In the genomic region with DNA sequence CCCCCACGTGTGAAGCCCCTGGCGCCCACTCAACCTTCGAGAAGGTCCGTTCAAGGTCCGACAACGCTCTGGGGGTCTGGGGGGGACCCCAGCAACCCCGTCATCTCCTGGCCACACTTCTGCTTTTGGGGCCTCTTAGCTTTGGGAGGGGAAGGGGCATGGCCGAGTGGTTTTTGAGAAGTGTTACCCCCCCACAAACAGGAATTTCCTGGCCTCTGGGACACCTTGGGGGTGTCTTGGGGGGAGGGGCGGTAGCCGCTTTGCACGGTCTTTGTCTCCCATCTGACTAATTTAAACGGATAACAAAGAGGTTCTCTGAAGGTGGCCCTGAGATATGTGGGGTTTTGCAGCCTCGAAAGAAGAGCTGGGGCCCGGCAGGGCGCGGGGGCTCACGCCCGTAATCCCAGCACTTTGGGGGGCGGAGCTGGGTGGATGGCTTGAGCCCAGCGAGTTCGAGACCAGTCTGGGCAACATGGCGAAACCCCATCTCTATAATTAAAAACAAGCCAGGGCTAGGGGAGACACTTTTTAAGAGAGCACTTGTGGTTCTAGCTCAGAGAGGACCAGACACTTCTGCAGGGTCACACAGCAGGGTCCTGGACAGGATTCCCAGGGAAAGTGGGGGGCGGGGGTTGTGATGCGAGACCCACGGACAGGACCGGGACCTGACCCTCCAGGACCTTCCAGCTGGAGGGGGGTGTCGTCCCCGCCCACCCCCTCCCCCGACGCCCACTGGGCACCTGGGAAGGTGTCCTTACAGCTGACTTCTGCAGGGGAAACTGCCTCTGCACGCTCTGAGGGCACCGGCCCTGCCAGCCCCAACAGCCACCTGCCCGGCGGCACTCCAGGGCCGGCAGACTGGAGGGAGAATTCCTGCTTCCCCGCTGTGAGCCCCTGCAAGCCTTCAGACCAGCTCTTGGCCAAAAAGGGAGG, we compare ENCODE assay signal across 1 cellular context.
A peak's percentile ranks its signal among the peaks of the same experiment; 100 is the strongest.
TF ChIP-seq lines count a peak whose summit lies in the region.

No MANE protein-coding gene starts in this region.

TF ChIP-seq in HEK293, 187 proteins besides CTCF, POLR2A, EP300 and RAD21 (continued from another document and continues in another):
- TF ChIP-seq, protein P1, sequence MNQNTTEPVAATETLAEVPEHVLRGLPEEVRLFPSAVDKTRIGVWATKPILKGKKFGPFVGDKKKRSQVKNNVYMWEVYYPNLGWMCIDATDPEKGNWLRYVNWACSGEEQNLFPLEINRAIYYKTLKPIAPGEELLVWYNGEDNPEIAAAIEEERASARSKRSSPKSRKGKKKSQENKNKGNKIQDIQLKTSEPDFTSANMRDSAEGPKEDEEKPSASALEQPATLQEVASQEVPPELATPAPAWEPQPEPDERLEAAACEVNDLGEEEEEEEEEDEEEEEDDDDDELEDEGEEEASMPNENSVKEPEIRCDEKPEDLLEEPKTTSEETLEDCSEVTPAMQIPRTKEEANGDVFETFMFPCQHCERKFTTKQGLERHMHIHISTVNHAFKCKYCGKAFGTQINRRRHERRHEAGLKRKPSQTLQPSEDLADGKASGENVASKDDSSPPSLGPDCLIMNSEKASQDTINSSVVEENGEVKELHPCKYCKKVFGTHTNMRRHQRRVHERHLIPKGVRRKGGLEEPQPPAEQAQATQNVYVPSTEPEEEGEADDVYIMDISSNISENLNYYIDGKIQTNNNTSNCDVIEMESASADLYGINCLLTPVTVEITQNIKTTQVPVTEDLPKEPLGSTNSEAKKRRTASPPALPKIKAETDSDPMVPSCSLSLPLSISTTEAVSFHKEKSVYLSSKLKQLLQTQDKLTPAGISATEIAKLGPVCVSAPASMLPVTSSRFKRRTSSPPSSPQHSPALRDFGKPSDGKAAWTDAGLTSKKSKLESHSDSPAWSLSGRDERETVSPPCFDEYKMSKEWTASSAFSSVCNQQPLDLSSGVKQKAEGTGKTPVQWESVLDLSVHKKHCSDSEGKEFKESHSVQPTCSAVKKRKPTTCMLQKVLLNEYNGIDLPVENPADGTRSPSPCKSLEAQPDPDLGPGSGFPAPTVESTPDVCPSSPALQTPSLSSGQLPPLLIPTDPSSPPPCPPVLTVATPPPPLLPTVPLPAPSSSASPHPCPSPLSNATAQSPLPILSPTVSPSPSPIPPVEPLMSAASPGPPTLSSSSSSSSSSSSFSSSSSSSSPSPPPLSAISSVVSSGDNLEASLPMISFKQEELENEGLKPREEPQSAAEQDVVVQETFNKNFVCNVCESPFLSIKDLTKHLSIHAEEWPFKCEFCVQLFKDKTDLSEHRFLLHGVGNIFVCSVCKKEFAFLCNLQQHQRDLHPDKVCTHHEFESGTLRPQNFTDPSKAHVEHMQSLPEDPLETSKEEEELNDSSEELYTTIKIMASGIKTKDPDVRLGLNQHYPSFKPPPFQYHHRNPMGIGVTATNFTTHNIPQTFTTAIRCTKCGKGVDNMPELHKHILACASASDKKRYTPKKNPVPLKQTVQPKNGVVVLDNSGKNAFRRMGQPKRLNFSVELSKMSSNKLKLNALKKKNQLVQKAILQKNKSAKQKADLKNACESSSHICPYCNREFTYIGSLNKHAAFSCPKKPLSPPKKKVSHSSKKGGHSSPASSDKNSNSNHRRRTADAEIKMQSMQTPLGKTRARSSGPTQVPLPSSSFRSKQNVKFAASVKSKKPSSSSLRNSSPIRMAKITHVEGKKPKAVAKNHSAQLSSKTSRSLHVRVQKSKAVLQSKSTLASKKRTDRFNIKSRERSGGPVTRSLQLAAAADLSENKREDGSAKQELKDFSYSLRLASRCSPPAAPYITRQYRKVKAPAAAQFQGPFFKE (tag by site-specific recombination; IDR thresholded peaks at IDR 0.05; ENCODE audit: borderline replicate concordance): no peak
- peak; percentile 97; the same call in 1 of the 2 replicates for TF ChIP-seq ZNF768 (tag by site-specific recombination; IDR thresholded peaks at IDR 0.05)
- TF ChIP-seq ZNF530 (tag by site-specific recombination; IDR thresholded peaks at IDR 0.05; ENCODE audit: low read depth): peak; percentile 71; the same call in 1 of the 2 replicates
- TF ChIP-seq, protein P2, sequence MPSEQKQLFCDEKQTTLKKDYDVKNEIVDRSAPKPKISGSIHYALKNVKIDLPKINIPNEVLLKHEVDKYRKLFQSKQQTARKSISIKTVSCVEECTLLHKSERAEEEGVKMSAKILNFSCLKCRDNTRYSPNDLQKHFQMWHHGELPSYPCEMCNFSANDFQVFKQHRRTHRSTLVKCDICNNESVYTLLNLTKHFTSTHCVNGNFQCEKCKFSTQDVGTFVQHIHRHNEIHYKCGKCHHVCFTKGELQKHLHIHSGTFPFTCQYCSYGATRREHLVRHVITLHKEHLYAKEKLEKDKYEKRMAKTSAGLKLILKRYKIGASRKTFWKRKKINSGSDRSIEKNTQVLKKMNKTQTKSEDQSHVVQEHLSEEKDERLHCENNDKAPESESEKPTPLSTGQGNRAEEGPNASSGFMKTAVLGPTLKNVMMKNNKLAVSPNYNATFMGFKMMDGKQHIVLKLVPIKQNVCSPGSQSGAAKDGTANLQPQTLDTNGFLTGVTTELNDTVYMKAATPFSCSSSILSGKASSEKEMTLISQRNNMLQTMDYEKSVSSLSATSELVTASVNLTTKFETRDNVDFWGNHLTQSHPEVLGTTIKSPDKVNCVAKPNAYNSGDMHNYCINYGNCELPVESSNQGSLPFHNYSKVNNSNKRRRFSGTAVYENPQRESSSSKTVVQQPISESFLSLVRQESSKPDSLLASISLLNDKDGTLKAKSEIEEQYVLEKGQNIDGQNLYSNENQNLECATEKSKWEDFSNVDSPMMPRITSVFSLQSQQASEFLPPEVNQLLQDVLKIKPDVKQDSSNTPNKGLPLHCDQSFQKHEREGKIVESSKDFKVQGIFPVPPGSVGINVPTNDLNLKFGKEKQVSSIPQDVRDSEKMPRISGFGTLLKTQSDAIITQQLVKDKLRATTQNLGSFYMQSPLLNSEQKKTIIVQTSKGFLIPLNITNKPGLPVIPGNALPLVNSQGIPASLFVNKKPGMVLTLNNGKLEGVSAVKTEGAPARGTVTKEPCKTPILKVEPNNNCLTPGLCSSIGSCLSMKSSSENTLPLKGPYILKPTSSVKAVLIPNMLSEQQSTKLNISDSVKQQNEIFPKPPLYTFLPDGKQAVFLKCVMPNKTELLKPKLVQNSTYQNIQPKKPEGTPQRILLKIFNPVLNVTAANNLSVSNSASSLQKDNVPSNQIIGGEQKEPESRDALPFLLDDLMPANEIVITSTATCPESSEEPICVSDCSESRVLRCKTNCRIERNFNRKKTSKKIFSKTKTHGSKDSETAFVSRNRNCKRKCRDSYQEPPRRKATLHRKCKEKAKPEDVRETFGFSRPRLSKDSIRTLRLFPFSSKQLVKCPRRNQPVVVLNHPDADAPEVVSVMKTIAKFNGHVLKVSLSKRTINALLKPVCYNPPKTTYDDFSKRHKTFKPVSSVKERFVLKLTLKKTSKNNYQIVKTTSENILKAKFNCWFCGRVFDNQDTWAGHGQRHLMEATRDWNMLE (tag by site-specific recombination; conservative IDR thresholded peaks at IDR 0.05; ENCODE audit: low read depth): no peak
- TF ChIP-seq, protein P3, sequence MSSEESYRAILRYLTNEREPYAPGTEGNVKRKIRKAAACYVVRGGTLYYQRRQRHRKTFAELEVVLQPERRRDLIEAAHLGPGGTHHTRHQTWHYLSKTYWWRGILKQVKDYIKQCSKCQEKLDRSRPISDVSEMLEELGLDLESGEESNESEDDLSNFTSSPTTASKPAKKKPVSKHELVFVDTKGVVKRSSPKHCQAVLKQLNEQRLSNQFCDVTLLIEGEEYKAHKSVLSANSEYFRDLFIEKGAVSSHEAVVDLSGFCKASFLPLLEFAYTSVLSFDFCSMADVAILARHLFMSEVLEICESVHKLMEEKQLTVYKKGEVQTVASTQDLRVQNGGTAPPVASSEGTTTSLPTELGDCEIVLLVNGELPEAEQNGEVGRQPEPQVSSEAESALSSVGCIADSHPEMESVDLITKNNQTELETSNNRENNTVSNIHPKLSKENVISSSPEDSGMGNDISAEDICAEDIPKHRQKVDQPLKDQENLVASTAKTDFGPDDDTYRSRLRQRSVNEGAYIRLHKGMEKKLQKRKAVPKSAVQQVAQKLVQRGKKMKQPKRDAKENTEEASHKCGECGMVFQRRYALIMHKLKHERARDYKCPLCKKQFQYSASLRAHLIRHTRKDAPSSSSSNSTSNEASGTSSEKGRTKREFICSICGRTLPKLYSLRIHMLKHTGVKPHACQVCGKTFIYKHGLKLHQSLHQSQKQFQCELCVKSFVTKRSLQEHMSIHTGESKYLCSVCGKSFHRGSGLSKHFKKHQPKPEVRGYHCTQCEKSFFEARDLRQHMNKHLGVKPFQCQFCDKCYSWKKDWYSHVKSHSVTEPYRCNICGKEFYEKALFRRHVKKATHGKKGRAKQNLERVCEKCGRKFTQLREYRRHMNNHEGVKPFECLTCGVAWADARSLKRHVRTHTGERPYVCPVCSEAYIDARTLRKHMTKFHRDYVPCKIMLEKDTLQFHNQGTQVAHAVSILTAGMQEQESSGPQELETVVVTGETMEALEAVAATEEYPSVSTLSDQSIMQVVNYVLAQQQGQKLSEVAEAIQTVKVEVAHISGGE (tag by site-specific recombination; conservative IDR thresholded peaks at IDR 0.05; ENCODE audit: low read depth): 0 out of 2 replicates have a peak, but pooled peaks have one; percentile 11
- TF ChIP-seq, protein P4, sequence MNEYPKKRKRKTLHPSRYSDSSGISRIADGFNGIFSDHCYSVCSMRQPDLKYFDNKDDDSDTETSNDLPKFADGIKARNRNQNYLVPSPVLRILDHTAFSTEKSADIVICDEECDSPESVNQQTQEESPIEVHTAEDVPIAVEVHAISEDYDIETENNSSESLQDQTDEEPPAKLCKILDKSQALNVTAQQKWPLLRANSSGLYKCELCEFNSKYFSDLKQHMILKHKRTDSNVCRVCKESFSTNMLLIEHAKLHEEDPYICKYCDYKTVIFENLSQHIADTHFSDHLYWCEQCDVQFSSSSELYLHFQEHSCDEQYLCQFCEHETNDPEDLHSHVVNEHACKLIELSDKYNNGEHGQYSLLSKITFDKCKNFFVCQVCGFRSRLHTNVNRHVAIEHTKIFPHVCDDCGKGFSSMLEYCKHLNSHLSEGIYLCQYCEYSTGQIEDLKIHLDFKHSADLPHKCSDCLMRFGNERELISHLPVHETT (tag by site-specific recombination; IDR thresholded peaks at IDR 0.05): peak; percentile 15; the same call in 1 of the 2 replicates
- TF ChIP-seq, protein P5, sequence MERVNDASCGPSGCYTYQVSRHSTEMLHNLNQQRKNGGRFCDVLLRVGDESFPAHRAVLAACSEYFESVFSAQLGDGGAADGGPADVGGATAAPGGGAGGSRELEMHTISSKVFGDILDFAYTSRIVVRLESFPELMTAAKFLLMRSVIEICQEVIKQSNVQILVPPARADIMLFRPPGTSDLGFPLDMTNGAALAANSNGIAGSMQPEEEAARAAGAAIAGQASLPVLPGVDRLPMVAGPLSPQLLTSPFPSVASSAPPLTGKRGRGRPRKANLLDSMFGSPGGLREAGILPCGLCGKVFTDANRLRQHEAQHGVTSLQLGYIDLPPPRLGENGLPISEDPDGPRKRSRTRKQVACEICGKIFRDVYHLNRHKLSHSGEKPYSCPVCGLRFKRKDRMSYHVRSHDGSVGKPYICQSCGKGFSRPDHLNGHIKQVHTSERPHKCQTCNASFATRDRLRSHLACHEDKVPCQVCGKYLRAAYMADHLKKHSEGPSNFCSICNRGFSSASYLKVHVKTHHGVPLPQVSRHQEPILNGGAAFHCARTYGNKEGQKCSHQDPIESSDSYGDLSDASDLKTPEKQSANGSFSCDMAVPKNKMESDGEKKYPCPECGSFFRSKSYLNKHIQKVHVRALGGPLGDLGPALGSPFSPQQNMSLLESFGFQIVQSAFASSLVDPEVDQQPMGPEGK (tag by site-specific recombination; IDR thresholded peaks at IDR 0.05): peak; percentile 87
- no peak for TF ChIP-seq ZNF2 (tag by site-specific recombination; IDR thresholded peaks at IDR 0.05)
- peak; percentile 93 for TF ChIP-seq GLIS2 (tag by site-specific recombination; IDR thresholded peaks at IDR 0.05)
- TF ChIP-seq, protein P6, sequence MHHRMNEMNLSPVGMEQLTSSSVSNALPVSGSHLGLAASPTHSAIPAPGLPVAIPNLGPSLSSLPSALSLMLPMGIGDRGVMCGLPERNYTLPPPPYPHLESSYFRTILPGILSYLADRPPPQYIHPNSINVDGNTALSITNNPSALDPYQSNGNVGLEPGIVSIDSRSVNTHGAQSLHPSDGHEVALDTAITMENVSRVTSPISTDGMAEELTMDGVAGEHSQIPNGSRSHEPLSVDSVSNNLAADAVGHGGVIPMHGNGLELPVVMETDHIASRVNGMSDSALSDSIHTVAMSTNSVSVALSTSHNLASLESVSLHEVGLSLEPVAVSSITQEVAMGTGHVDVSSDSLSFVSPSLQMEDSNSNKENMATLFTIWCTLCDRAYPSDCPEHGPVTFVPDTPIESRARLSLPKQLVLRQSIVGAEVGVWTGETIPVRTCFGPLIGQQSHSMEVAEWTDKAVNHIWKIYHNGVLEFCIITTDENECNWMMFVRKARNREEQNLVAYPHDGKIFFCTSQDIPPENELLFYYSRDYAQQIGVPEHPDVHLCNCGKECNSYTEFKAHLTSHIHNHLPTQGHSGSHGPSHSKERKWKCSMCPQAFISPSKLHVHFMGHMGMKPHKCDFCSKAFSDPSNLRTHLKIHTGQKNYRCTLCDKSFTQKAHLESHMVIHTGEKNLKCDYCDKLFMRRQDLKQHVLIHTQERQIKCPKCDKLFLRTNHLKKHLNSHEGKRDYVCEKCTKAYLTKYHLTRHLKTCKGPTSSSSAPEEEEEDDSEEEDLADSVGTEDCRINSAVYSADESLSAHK (tag by site-specific recombination; IDR thresholded peaks at IDR 0.05): peak; percentile 35
- TF ChIP-seq SP2 (tag by site-specific recombination; IDR thresholded peaks at IDR 0.05): peak; percentile 6; the same call in 1 of the 2 replicates
- TF ChIP-seq KLF10 (tag by site-specific recombination; IDR thresholded peaks at IDR 0.05): peak; percentile 50; the same call in 1 of the 2 replicates
- peak; percentile 76 for TF ChIP-seq KLF8 (tag by site-specific recombination; IDR thresholded peaks at IDR 0.05)
- TF ChIP-seq KLF9 (tag by site-specific recombination; IDR thresholded peaks at IDR 0.05; ENCODE audit: low read depth): peak; percentile 24; the same call in 1 of the 2 replicates
- peak; percentile 32 for TF ChIP-seq ZBTB8A (tag by site-specific recombination; IDR thresholded peaks at IDR 0.05)
- TF ChIP-seq, protein P7, sequence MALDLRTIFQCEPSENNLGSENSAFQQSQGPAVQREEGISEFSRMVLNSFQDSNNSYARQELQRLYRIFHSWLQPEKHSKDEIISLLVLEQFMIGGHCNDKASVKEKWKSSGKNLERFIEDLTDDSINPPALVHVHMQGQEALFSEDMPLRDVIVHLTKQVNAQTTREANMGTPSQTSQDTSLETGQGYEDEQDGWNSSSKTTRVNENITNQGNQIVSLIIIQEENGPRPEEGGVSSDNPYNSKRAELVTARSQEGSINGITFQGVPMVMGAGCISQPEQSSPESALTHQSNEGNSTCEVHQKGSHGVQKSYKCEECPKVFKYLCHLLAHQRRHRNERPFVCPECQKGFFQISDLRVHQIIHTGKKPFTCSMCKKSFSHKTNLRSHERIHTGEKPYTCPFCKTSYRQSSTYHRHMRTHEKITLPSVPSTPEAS (tag by site-specific recombination; IDR thresholded peaks at IDR 0.05): no peak
- TF ChIP-seq ZXDB (tag by site-specific recombination; IDR thresholded peaks at IDR 0.05): no peak
- TF ChIP-seq, protein P8, sequence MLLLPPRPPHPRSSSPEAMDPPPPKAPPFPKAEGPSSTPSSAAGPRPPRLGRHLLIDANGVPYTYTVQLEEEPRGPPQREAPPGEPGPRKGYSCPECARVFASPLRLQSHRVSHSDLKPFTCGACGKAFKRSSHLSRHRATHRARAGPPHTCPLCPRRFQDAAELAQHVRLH (tag by site-specific recombination; IDR thresholded peaks at IDR 0.05): peak; percentile 86
